17 cellular contexts compared by ENCODE assay signal in the genomic region with DNA sequence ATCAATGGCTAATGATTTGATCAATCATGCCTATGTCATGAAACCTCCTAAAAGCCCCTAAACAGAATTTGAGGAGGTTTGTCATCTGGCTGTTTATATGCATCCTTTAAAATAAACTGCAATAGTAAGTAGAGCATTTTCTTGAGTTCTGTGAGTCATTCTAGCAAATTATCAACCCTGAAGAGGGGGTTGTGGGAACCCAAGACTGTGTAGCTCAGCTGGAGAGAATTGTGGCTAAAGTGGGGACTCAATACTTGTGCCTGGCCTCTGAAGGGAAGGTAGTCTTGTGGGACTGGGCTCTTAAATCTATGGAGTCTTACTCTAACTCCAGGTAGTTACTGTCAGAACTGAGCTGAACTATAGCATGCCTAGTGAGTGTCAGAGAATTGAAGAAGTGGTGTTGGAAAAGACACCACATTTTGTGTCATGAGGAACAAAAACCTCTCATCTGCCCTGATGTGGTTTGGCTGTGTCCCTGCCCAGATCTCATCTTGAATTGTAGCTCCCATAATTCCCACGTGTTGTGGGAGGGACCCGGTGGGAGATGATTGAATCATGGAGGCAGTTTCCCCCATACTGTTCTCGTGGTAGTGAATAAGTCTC.
DNase-seq lines count a peak whose midpoint lies in the region; ATAC-seq and TF ChIP-seq lines count a peak whose summit lies in the region.
"Had no signal": no experiment of that assay in that cellular context is flagged by ENCODE, and none has a peak within 500 bp of the region (broad histone marks: within the 10 kb centered on the region; RNA-seq: fewer than 3 reads in every experiment).

No MANE protein-coding gene starts in this region.

- no peak overlapping the region for H3K9ac ChIP-seq in endodermal cell (ENCODE audit: extremely low read depth, low read length, poor library complexity, severe bottlenecking)

- no peak for TF ChIP-seq CTCF in endodermal cell (conservative IDR thresholded peaks at IDR 0.05)

- no peaks in the 10 kb centered on the region for H3K27me3 ChIP-seq in endodermal cell (ENCODE audit: control insufficient read depth, insufficient read depth, low read length, poor library complexity, severe bottlenecking)

- no peaks in the 10 kb centered on the region for H3K36me3 Mint-ChIP-seq in endodermal cell (ENCODE audit: low read depth)
- H3K36me3 Mint-ChIP-seq: CD14-positive monocyte had no signal

- no peaks in the 10 kb centered on the region for H3K4me1 ChIP-seq in endodermal cell (ENCODE audit: control insufficient read depth, insufficient read depth, low read length)

- no peaks in the 10 kb centered on the region for H3K9me3 Mint-ChIP-seq in endodermal cell
- H3K9me3 Mint-ChIP-seq: GM23338; T-helper 2 cell treated with Interferon-gamma antibody and Interleukin-4, amounts not matched to agents 5 μg/mL and 100 μg/mL, for 36 hours had no signal

- H3K4me1 Mint-ChIP-seq in endodermal cell: peaks cover 3% of the 10 kb centered on the region
- H3K4me1 Mint-ChIP-seq: CD14-positive monocyte, GM23338 had no signal

- peak; percentile 37 for ATAC-seq in GM18511 (IDR thresholded peaks at IDR 0.05; ENCODE audit: unreplicated experiment)
- peak; percentile 58 for ATAC-seq in GM21423 (IDR thresholded peaks at IDR 0.05; ENCODE audit: unreplicated experiment)
- ATAC-seq in HG03432 (IDR thresholded peaks at IDR 0.05; ENCODE audit: unreplicated experiment): peak; percentile 64
- ATAC-seq: GM23338, K562 had no signal

- no peaks in the 10 kb centered on the region for H3K9me3 ChIP-seq in endodermal cell (ENCODE audit: control insufficient read depth, low read length)

- no peaks in the 10 kb centered on the region for H3K36me3 ChIP-seq in endodermal cell (ENCODE audit: control insufficient read depth, insufficient read depth, low read length)

- H3K27ac Mint-ChIP-seq in endodermal cell: peak overlapping the region; percentile 9
- H3K27ac Mint-ChIP-seq: CD14-positive monocyte; GM23338; T-helper 2 cell treated with Interferon-gamma antibody and Interleukin-4, amounts not matched to agents 5 μg/mL and 100 μg/mL, for 36 hours had no signal

- WGBS in endodermal cell (ENCODE audit: insufficient coverage in 1 of 2, insufficient read length in 1 of 2), 2 experiments: 94 to 100% methylated on average over 1 to 3 of the region's 3 CpGs

- H3K27me3 Mint-ChIP-seq in endodermal cell (ENCODE audit: insufficient read depth): no peaks in the 10 kb centered on the region

- H3K4me3 Mint-ChIP-seq in endodermal cell: no peak overlapping the region
- H3K4me3 Mint-ChIP-seq: CD14-positive monocyte; GM23338; T-helper 2 cell treated with Interferon-gamma antibody and Interleukin-4, amounts not matched to agents 5 μg/mL and 100 μg/mL, for 36 hours had no signal

- H3K27ac ChIP-seq in endodermal cell (ENCODE audit: low read depth, low read length): no peak overlapping the region

- no peak overlapping the region for H3K4me3 ChIP-seq in endodermal cell (ENCODE audit: low read length)
- H3K4me3 ChIP-seq: GM23338, K562 had no signal

- DNase-seq in endodermal cell (no peak), HuH-7.5 (ENCODE audit: low spot score) (no peak), NCI-H510A treated with DMSO at 0.1 percent for 48 hours (lab: John Stamatoyannopoulos, UW) (no peak), cortex of kidney (lab: John Stamatoyannopoulos, UW) (no peak)
- no peak for DNase-seq in stimulated activated naive CD4-positive, alpha-beta T cell (lab: John Stamatoyannopoulos, UW)
- DNase-seq: Calu3, NCI-H1048, NCI-H1694, NCI-H446 treated with DMSO at 0.1 percent for 48 hours, SW 1271 had no signal
